ENCODE assay signal across 1 cellular context in the genomic region with DNA sequence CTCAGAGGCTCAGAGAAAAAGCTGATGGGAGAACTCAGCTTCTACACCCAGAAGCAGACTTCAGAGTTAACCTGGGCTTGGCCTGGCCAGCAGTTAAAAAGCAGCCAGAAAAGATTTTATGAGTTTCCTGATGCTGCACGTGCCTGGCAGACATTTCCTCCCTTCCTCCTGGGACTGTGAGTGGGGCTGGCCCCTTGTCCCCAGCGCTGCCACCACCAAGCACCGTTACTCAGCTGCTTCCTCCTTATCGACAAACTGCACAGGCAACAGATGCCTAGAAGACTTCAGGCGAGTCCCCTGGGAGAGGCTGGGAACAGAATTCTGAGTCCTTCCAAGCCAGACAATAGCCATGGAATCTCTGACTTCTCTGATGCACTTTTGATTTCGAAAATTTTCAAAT.
TF ChIP-seq lines count a peak whose summit lies in the region.

No MANE protein-coding gene starts in this region.

TF ChIP-seq in GM12878, 131 proteins besides CTCF, POLR2A, EP300 and RAD21 (continued from another document):
- TF ChIP-seq, protein P1, sequence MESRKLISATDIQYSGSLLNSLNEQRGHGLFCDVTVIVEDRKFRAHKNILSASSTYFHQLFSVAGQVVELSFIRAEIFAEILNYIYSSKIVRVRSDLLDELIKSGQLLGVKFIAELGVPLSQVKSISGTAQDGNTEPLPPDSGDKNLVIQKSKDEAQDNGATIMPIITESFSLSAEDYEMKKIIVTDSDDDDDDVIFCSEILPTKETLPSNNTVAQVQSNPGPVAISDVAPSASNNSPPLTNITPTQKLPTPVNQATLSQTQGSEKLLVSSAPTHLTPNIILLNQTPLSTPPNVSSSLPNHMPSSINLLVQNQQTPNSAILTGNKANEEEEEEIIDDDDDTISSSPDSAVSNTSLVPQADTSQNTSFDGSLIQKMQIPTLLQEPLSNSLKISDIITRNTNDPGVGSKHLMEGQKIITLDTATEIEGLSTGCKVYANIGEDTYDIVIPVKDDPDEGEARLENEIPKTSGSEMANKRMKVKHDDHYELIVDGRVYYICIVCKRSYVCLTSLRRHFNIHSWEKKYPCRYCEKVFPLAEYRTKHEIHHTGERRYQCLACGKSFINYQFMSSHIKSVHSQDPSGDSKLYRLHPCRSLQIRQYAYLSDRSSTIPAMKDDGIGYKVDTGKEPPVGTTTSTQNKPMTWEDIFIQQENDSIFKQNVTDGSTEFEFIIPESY (IDR thresholded peaks at IDR 0.05), result no peak
- no peak for TF ChIP-seq NFXL1 (IDR thresholded peaks at IDR 0.05; ENCODE audit: borderline replicate concordance)
- TF ChIP-seq NR2C1 (IDR thresholded peaks at IDR 0.05), result no peak
